14 cellular contexts compared by ENCODE assay signal in the genomic region with DNA sequence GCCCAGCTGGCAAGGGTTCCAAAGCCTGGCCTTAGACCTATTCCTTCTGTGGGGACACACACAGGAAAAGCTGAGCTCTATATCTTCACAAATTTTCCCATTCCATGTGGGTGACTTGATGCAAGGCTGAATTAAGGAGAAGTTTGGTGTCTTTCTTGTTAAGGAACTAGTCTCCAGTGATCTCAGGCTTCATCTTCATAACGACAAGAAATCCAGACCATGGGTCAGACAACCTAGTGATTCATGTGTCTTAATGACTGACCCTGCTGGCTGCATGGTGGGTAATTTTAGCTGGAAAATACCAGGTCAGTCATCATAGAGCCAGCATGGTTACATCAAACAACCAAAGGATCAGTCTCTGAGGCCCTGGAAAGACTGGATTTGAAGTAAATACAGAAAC.
DNase-seq lines count a peak whose midpoint lies in the region; ATAC-seq and TF ChIP-seq lines count a peak whose summit lies in the region.
"Had no signal": no experiment of that assay in that cellular context is flagged by ENCODE, and none has a peak within 500 bp of the region (broad histone marks: within the 10 kb centered on the region; RNA-seq: fewer than 3 reads in every experiment).

No MANE protein-coding gene starts in this region.

- peaks cover 0 to under 1% (median 0%) of the 10 kb centered on the region in 9 donors for H3K9me3 Mint-ChIP-seq in naive thymus-derived CD8-positive, alpha-beta T cell

- H3K4me1 Mint-ChIP-seq in naive thymus-derived CD8-positive, alpha-beta T cell = peaks cover 2 to 9% (median 9%) of the 10 kb centered on the region in 4 donors

- no peaks in the 10 kb centered on the region for H3K36me3 ChIP-seq in adipocyte (ENCODE audit: control insufficient read depth, insufficient read depth, low read length, severe bottlenecking)
- H3K36me3 ChIP-seq in osteoblast (ENCODE audit: insufficient read depth, low read length) = no peaks in the 10 kb centered on the region
- H3K36me3 ChIP-seq in transverse colon = no peaks in the 10 kb centered on the region

- peaks cover 18% of the 10 kb centered on the region for H3K4me1 ChIP-seq in adipocyte (ENCODE audit: control insufficient read depth, insufficient read depth, low read length)
- H3K4me1 ChIP-seq in osteoblast (ENCODE audit: insufficient read depth, low read length) = peaks cover 26% of the 10 kb centered on the region
- peaks cover 0 to 16% (median 5%) of the 10 kb centered on the region in 4 donors for H3K4me1 ChIP-seq in transverse colon

- no peak for TF ChIP-seq EP300 in transverse colon (IDR thresholded peaks at IDR 0.05; ENCODE audit: low read depth)

- H3K36me3 Mint-ChIP-seq in naive thymus-derived CD8-positive, alpha-beta T cell = no peaks in the 10 kb centered on the region
- H3K36me3 Mint-ChIP-seq: brain; CD8-positive, alpha-beta T cell had no signal

- TF ChIP-seq CTCF in osteoblast (IDR thresholded peaks at IDR 0.05; ENCODE audit: extremely low read depth, low read depth, low read length) (no peak), transverse colon (IDR thresholded peaks at IDR 0.05) (no peak)

- no peak for TF ChIP-seq POLR2A in transverse colon (IDR thresholded peaks at IDR 0.05)

- H3K4me3 ChIP-seq in adipocyte (ENCODE audit: low read length) = no peak overlapping the region
- H3K4me3 ChIP-seq in osteoblast (ENCODE audit: insufficient read depth, low read length) = peak overlapping the region; percentile 16
- H3K4me3 ChIP-seq in transverse colon = no peak overlapping the region

- no peak overlapping the region for H3K9ac ChIP-seq in adipocyte (ENCODE audit: low read length)

- in situ Hi-C loops in transverse colon (cut with MboI; ENCODE audit: low pct_ligation_motif_present in 1 of 4, low pct_unique_long_range_greater_than_20kb in 1 of 4, low sequenced_read_pairs in 3 of 4) = no loop called here

- no peaks in the 10 kb centered on the region for H3K79me2 ChIP-seq in osteoblast (ENCODE audit: insufficient read depth, low read length)

- no peaks in the 10 kb centered on the region for H3K27me3 Mint-ChIP-seq in naive thymus-derived CD8-positive, alpha-beta T cell

- H3K27me3 ChIP-seq in adipocyte (replicated peaks; ENCODE audit: control insufficient read depth, insufficient read depth, low read length) = no peaks in the 10 kb centered on the region
- H3K27me3 ChIP-seq in osteoblast (ENCODE audit: insufficient read depth, low read length) = no peaks in the 10 kb centered on the region
- H3K27me3 ChIP-seq in transverse colon = no peaks in the 10 kb centered on the region

- no peaks in the 10 kb centered on the region for H3K9me3 ChIP-seq in adipocyte (ENCODE audit: control insufficient read depth, low read length)
- H3K9me3 ChIP-seq in osteoblast (ENCODE audit: low read depth, low read length) = no peaks in the 10 kb centered on the region
- no peaks in the 10 kb centered on the region for H3K9me3 ChIP-seq in transverse colon

- WGBS in transverse colon (ENCODE audit: low coverage in 1 of 2), 2 donors = 53 to 83% methylated on average over 1 of the region's 1 CpG

- intact Hi-C loops in transverse colon (cut with DNase I; ENCODE audit: low total_unique reads) = no loop called here

- no peak overlapping the region for H3K4me3 Mint-ChIP-seq in naive thymus-derived CD8-positive, alpha-beta T cell
- H3K4me3 Mint-ChIP-seq: brain; CD8-positive, alpha-beta T cell had no signal

- peak overlapping the region; percentile 57 for H3K4me2 ChIP-seq in osteoblast (ENCODE audit: insufficient read depth, low read length)

- H3K27ac Mint-ChIP-seq in naive thymus-derived CD8-positive, alpha-beta T cell = no peak overlapping the region
- H3K27ac Mint-ChIP-seq: CD8-positive, alpha-beta T cell had no signal

- ATAC-seq in HG02981 (IDR thresholded peaks at IDR 0.05; ENCODE audit: unreplicated experiment) = peak; percentile 28
- no peak for ATAC-seq in GM21390 (IDR thresholded peaks at IDR 0.05; ENCODE audit: unreplicated experiment)
- no peak for ATAC-seq in naive thymus-derived CD8-positive, alpha-beta T cell
- ATAC-seq: CD8-positive, alpha-beta T cell; left colon had no signal

- peak; percentile 34 for DNase-seq in GM04503 (ENCODE audit: low read depth)
- peak; percentile 34 for DNase-seq in adipocyte (ENCODE audit: low read depth)
- peak; percentile 77 for DNase-seq in osteoblast (ENCODE audit: insufficient read length, low spot score, missing footprints)
- DNase-seq in T1000 (lab: John Stamatoyannopoulos, UW) = no peak
- DNase-seq in transverse colon = no peak
- DNase-seq in naive thymus-derived CD8-positive, alpha-beta T cell = no peak
- DNase-seq: activated CD8-positive, alpha-beta memory T cell treated with anti-CD3 and anti-CD28 coated beads, Interleukin-2, amount 50 U/mL, for 4 hours; CD8-positive, alpha-beta T cell; left colon; occipital lobe; T-helper 9 cell had no signal

- peak overlapping the region; percentile 69 for H2AFZ ChIP-seq in osteoblast (ENCODE audit: low read length)

- POLR2A ChIA-PET in naive thymus-derived CD8-positive, alpha-beta T cell (lab: Charles Lee) = no interaction called here

- H3K27ac ChIP-seq in osteoblast (ENCODE audit: low read depth, low read length) (peak overlapping the region; percentile 95), transverse colon (peak overlapping the region in 1 of 4 donors; percentile 21)

- H4K20me1 ChIP-seq in osteoblast (ENCODE audit: insufficient read depth, low read length) = no peaks in the 10 kb centered on the region

Comparison
In these comparisons a context has a peak if more than half of its experiments do, and no peak if none do; other contexts are left out.
1. DNase-seq: peak in GM04503 (single experiment), adipocyte (single experiment) and osteoblast (single experiment); none in T1000 (single experiment), transverse colon (single experiment) and naive thymus-derived CD8-positive, alpha-beta T cell (0 of 10).